14 cellular contexts compared by ENCODE assay signal in the genomic region with DNA sequence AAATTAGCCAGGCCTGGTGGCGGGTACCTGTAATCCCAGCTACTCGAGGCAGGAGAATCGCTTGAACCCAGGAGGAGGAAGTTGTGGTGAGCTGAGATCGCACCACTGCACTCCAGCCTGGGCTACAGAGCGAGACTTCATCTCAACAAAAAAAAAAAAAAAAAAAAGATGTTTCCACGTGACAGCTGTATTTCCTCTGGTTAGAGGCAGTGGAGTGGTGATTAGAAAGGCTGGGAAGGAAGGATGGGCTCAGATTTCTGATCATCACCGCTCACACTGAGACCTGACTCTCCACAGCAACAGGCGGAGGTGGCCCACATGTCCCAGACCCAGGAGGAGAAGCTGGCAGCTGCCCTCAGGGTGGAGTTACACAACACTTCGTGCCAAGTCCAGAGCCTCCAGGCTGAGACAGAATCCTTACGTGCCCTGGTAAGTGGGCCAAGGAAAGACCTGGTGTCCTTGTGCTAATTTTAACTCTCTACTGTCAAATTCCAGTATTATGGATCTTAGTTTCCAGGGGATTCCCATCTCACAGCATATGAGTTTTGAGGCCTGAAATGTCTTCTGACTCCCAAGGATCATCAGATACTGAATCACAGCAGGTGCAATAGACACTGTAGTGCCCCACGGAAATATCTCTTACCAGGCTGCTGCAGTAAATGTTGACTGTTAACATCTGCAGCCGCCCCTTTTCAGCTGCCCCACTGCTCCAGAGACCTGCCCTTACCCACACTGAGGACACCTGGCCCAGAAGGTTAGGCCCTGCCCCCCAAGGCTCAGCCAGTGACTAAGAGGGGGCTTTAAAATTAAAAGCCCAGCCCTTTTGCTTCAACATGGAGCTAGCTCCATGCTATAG.
DNase-seq lines count a peak whose midpoint lies in the region; ATAC-seq and TF ChIP-seq lines count a peak whose summit lies in the region.
"Had no signal": no experiment of that assay in that cellular context is flagged by ENCODE, and none has a peak within 500 bp of the region (broad histone marks: within the 10 kb centered on the region; RNA-seq: fewer than 3 reads in every experiment).

No MANE protein-coding gene starts in this region.

- peaks cover 64% of the 10 kb centered on the region for H3K4me1 ChIP-seq in MM.1S (ENCODE audit: low read length)

- DNase-seq in GDM1 (lab: John Stamatoyannopoulos, UW) (peak; percentile 6), MM.1S (peak; percentile 80), left ventricle myocardium superior (peak; percentile 48), Ammon's horn (ENCODE audit: low spot score) (no peak), DMS153 treated with DMSO at 0.1 percent for 48 hours (lab: John Stamatoyannopoulos, UW; ENCODE audit: unreplicated experiment) (no peak)
- DNase-seq in effector CD8-positive, alpha-beta T cell (lab: John Stamatoyannopoulos, UW) = no peak
- DNase-seq: activated CD4-positive, CD25-positive, alpha-beta regulatory T cell; activated naive CD4-positive, alpha-beta T cell treated with anti-CD3 and anti-CD28 coated beads for 36 hours; CD4-positive, alpha-beta memory T cell; dermis blood vessel endothelial cell; right lobe of liver had no signal

- ATAC-seq in GM19438 (IDR thresholded peaks at IDR 0.05; ENCODE audit: low read depth, unreplicated experiment) (peak; percentile 40), left ventricle myocardium superior (peak; percentile 46), GM19351 (IDR thresholded peaks at IDR 0.05; ENCODE audit: unreplicated experiment) (no peak)

- no peaks in the 10 kb centered on the region for H3K79me2 ChIP-seq in MM.1S (ENCODE audit: low read length)

- H3K27me3 ChIP-seq in MM.1S (replicated peaks; ENCODE audit: insufficient read depth, low read length) = no peaks in the 10 kb centered on the region

- H3K27ac ChIP-seq in MM.1S (ENCODE audit: low read length) = peak overlapping the region; percentile 98
- H3K27ac ChIP-seq: right lobe of liver, RWPE1 had no signal

- intact Hi-C loops in left ventricle myocardium superior (cut with micrococcal nuclease) = no loop called here

- no peaks in the 10 kb centered on the region for H3K36me3 ChIP-seq in MM.1S (replicated peaks; ENCODE audit: insufficient read depth, low read length)
- H3K36me3 ChIP-seq: right lobe of liver had no signal

- no peak for TF ChIP-seq CTCF in MM.1S (IDR thresholded peaks at IDR 0.05; ENCODE audit: low read length)

- H3K9me2 ChIP-seq in MM.1S (replicated peaks; ENCODE audit: insufficient read depth, low read length) = no peaks in the 10 kb centered on the region

- peak overlapping the region; percentile 35; the same call in 1 of the 2 replicates for H3K4me3 ChIP-seq in MM.1S (ENCODE audit: low read length)
- H3K4me3 ChIP-seq: right lobe of liver had no signal

- peaks cover 54% of the 10 kb centered on the region for H3F3A ChIP-seq in MM.1S (ENCODE audit: insufficient read depth, low read length)

- peak overlapping the region; percentile 79 for H3K9ac ChIP-seq in MM.1S (ENCODE audit: low read length)

- H4K20me1 ChIP-seq in MM.1S (ENCODE audit: insufficient read depth, low read length) = no peaks in the 10 kb centered on the region

- H3K9me3 ChIP-seq in MM.1S (replicated peaks; ENCODE audit: insufficient read depth, low read length) = no peaks in the 10 kb centered on the region
- H3K9me3 ChIP-seq: right lobe of liver had no signal

- H2AFZ ChIP-seq in MM.1S (ENCODE audit: low read length) = peak overlapping the region; percentile 20; the same call in 1 of the 2 replicates

- peak overlapping the region; percentile 73 for H3K4me2 ChIP-seq in MM.1S (ENCODE audit: low read depth, low read length)

Comparison
In these comparisons a context has a peak if more than half of its experiments do, and no peak if none do; other contexts are left out.
1. DNase-seq: peak in GDM1 (single experiment), MM.1S (single experiment) and left ventricle myocardium superior (single experiment); none in effector CD8-positive, alpha-beta T cell (single experiment), Ammon's horn (single experiment) and DMS153 treated with DMSO at 0.1 percent for 48 hours (single experiment).